ENCODE assay signal across 18 cellular contexts in genomic region chr1:31952825-31953220, GRCh38. TPM values are rescaled to one million over a fixed set of nuclear protein-coding genes. Genes with fewer than 3 reads are reported as not detected.
DNase-seq lines count a peak whose midpoint lies in the region; ATAC-seq and TF ChIP-seq lines count a peak whose summit lies in the region.
"Had no signal": no experiment of that assay in that cellular context is flagged by ENCODE, and none has a peak within 500 bp of the region (broad histone marks: within the 10 kb centered on the region; RNA-seq: fewer than 3 reads in every experiment).

No MANE protein-coding gene starts in this region.

- ATAC-seq in Panc1 (no peak), memory B cell (ENCODE audit: low read depth) (no peak), GM18498 (IDR thresholded peaks at IDR 0.05; ENCODE audit: unreplicated experiment) (no peak), GM21447 (IDR thresholded peaks at IDR 0.05; ENCODE audit: unreplicated experiment) (no peak)
- ATAC-seq: activated T-helper 17 cell treated with anti-CD3 and anti-CD28 coated beads, Interleukin-2, amount 50 U/mL, for 72 hours had no signal

- peaks cover 22% of the 10 kb centered on the region for H3K4me1 Mint-ChIP-seq in memory B cell

- no peaks in the 10 kb centered on the region for H3K9me3 Mint-ChIP-seq in memory B cell
- H3K9me3 Mint-ChIP-seq: activated T-helper 17 cell treated with anti-CD3 and anti-CD28 coated beads, Interleukin-2, amount 50 U/mL, for 72 hours had no signal

- H3K27me3 Mint-ChIP-seq in memory B cell = no peaks in the 10 kb centered on the region
- H3K27me3 Mint-ChIP-seq: activated T-helper 17 cell treated with anti-CD3 and anti-CD28 coated beads, Interleukin-2, amount 50 U/mL, for 72 hours had no signal

- H3K4me3 Mint-ChIP-seq in memory B cell = no peak overlapping the region
- H3K4me3 Mint-ChIP-seq: activated T-helper 17 cell treated with anti-CD3 and anti-CD28 coated beads, Interleukin-2, amount 50 U/mL, for 72 hours had no signal

- no peak for TF ChIP-seq CTCF in Panc1 (IDR thresholded peaks at IDR 0.05)

- intact Hi-C loops in Panc1 (cut with micrococcal nuclease; ENCODE audit: unreplicated experiment) = no loop called here

- peak; percentile 17 for DNase-seq in NK-92 treated with Interleukin-12 subunit alpha and Interleukin-12 subunit beta, amount 100 ng/mL, for 24 hours (lab: John Stamatoyannopoulos, UW)
- no peak for DNase-seq in NK-92 (lab: John Stamatoyannopoulos, UW; ENCODE audit: unreplicated experiment)
- no peak for DNase-seq in Panc1 (ENCODE audit: low read depth, low spot score)
- DNase-seq in memory B cell (ENCODE audit: low spot score in 2 of 2) = no peak
- no peak for DNase-seq in substantia nigra (lab: John Stamatoyannopoulos, UW)
- DNase-seq: caudate nucleus, dorsolateral prefrontal cortex, foreskin melanocyte, KG1, NCI-H1092 treated with DMSO at 0.1 percent for 48 hours, NCI-H526, SIG-M5 had no signal

- H3K27ac ChIP-seq in ACC112 (ENCODE audit: low read depth, low read length) = 0 out of 2 replicates have a peak overlapping the region, but pooled peaks have one; percentile 16
- peak overlapping the region; percentile 69; the same call in 1 of the 2 replicates for H3K27ac ChIP-seq in Panc1 (ENCODE audit: low read length)
- no peak overlapping the region for H3K27ac ChIP-seq in substantia nigra (ENCODE audit: low read depth, low read length, poor library complexity, severe bottlenecking)
- H3K27ac ChIP-seq: adrenal gland, C4-2B had no signal

- in situ Hi-C loops in Panc1 (cut with HindIII; ENCODE audit: low pct_unique_long_range_greater_than_20kb, low sequenced_read_pairs) = no loop called here

- H3K27ac Mint-ChIP-seq in memory B cell = peak overlapping the region; percentile 22
- H3K27ac Mint-ChIP-seq: activated T-helper 17 cell treated with anti-CD3 and anti-CD28 coated beads, Interleukin-2, amount 50 U/mL, for 72 hours had no signal

- H3K4me3 ChIP-seq in ACC112 (ENCODE audit: low read depth, low read length) = no peak overlapping the region
- H3K4me3 ChIP-seq in Panc1 (ENCODE audit: low read depth in 2 of 2, low read length in 2 of 2) = no peak overlapping the region
- H3K4me3 ChIP-seq: adrenal gland, dorsolateral prefrontal cortex had no signal

- no peaks in the 10 kb centered on the region for H3K9me3 ChIP-seq in Panc1 (ENCODE audit: control insufficient read depth, insufficient read depth, low read depth, low read length)
- H3K9me3 ChIP-seq: adrenal gland had no signal

- H3K4me1 ChIP-seq in ACC112 (ENCODE audit: control insufficient read depth, insufficient read depth, low read length, unreplicated experiment) (peaks cover 39% of the 10 kb centered on the region), Panc1 (ENCODE audit: control insufficient read depth, insufficient read depth, low read length) (peaks cover 45% of the 10 kb centered on the region)

- no TSS peak for BruUV-seq in Panc1 (replicated peaks; lab: Mats Ljungman, UMichigan)

- H3K27me3 ChIP-seq in ACC112 (ENCODE audit: insufficient read depth, low read length) (no peaks in the 10 kb centered on the region), Panc1 (ENCODE audit: control insufficient read depth, insufficient read depth, low read length) (no peaks in the 10 kb centered on the region)
- H3K27me3 ChIP-seq: adrenal gland, dorsolateral prefrontal cortex had no signal

- no peaks in the 10 kb centered on the region for H3K36me3 Mint-ChIP-seq in memory B cell

- H2AFZ ChIP-seq in ACC112 (ENCODE audit: low read length, unreplicated experiment) = no peak overlapping the region

- CTCF ChIA-PET in Panc1 (lab: Charles Lee) = interaction anchor here (0.5 to 1.3 kb wide), 5 partner anchors 11 to 371 kb away, joined by 3 to 6 read pairs (median 3); no protein-coding TSS in a partner anchor

- H3K36me3 ChIP-seq in ACC112 (ENCODE audit: insufficient read depth, low read length) (no peaks in the 10 kb centered on the region), Panc1 (ENCODE audit: control insufficient read depth, insufficient read depth, low read length) (no peaks in the 10 kb centered on the region)
- H3K36me3 ChIP-seq: adrenal gland had no signal

- H3K79me2 ChIP-seq in ACC112 (ENCODE audit: control insufficient read depth, insufficient read depth, low read length, unreplicated experiment) = no peaks in the 10 kb centered on the region

- POLR2A ChIA-PET in Panc1 (lab: Charles Lee) = interaction anchor here (0.6 to 0.8 kb wide), 2 partner anchors 9 to 17 kb away, joined by 3 to 4 read pairs; no protein-coding TSS in a partner anchor

RNA-seq across cellular contexts. Expression of gene PTP4A2, which starts 14.7 kb away (rescaled TPM):
- total RNA-seq in Panc1 (2021; ENCODE audit: unreplicated experiment) = 559 TPM
- 217 TPM for polyA plus RNA-seq in Panc1 (2012; ENCODE audit: insufficient read length)
